ENCODE assay signal across 8 cellular contexts in genomic region chr1:177780096-177780700, GRCh38.
DNase-seq lines count a peak whose midpoint lies in the region; ATAC-seq and TF ChIP-seq lines count a peak whose summit lies in the region.

No MANE protein-coding gene starts in this region.

- no peaks in the 10 kb centered on the region for H3K27me3 ChIP-seq in colonic mucosa

- no peak overlapping the region for H3K27ac ChIP-seq in colonic mucosa

- TF ChIP-seq CTCF in colonic mucosa (IDR thresholded peaks at IDR 0.05) (peak; percentile 35), mesothelial cell of epicardium (IDR thresholded peaks at IDR 0.05; ENCODE audit: unreplicated experiment) (peak; percentile 44)

- intact Hi-C loops in colonic mucosa (cut with DNase I), result loop anchor here (5.0 kb wide), 1 partner anchor 883 kb away; no protein-coding TSS in a partner anchor

- no peaks in the 10 kb centered on the region for H3K4me1 ChIP-seq in colonic mucosa

- H3K36me3 ChIP-seq in colonic mucosa, result no peaks in the 10 kb centered on the region

- H3K9me3 Mint-ChIP-seq in mesothelial cell of epicardium, result peaks cover 3% of the 10 kb centered on the region
- no peaks in the 10 kb centered on the region for H3K9me3 Mint-ChIP-seq in activated CD8-positive, alpha-beta T cell treated with anti-CD3 and anti-CD28 coated beads, Interleukin-2, amount 10 ng/mL, durations not matched to agents 7 days and 5 days (ENCODE audit: insufficient read depth)

- H3K4me1 Mint-ChIP-seq in mesothelial cell of epicardium, result peaks cover 21% of the 10 kb centered on the region
- H3K4me1 Mint-ChIP-seq in activated CD8-positive, alpha-beta T cell treated with anti-CD3 and anti-CD28 coated beads, Interleukin-2, amount 10 ng/mL, durations not matched to agents 7 days and 5 days (ENCODE audit: low read depth), result no peaks in the 10 kb centered on the region

- CTCF ChIA-PET in activated CD8-positive, alpha-beta T cell treated with anti-CD3 and anti-CD28 coated beads, Interleukin-2, amount 10 ng/mL, durations not matched to agents 7 days and 5 days (lab: Charles Lee), result no interaction called here

- H3K4me3 ChIP-seq in colonic mucosa, result no peak overlapping the region

- no peak overlapping the region for H3K4me3 Mint-ChIP-seq in mesothelial cell of epicardium
- H3K4me3 Mint-ChIP-seq in activated CD8-positive, alpha-beta T cell treated with anti-CD3 and anti-CD28 coated beads, Interleukin-2, amount 10 ng/mL, durations not matched to agents 7 days and 5 days, result no peak overlapping the region

- POLR2A ChIA-PET in activated CD8-positive, alpha-beta T cell treated with anti-CD3 and anti-CD28 coated beads, Interleukin-2, amount 10 ng/mL, durations not matched to agents 7 days and 5 days (lab: Charles Lee), result no interaction called here

- DNase-seq in DMS153 (lab: John Stamatoyannopoulos, UW), result peak; percentile 63
- peak; percentile 76 for DNase-seq in NCI-H748 (lab: John Stamatoyannopoulos, UW; ENCODE audit: unreplicated experiment)
- no peak for DNase-seq in colonic mucosa
- DNase-seq in mesothelial cell of epicardium (ENCODE audit: low spot score in 2 of 2, unreplicated experiment in 2 of 2), result no peak
- no peak for DNase-seq in activated CD8-positive, alpha-beta T cell treated with anti-CD3 and anti-CD28 coated beads, Interleukin-2, amount 10 ng/mL, durations not matched to agents 7 days and 5 days

- no peak overlapping the region for H3K27ac Mint-ChIP-seq in mesothelial cell of epicardium
- H3K27ac Mint-ChIP-seq in activated CD8-positive, alpha-beta T cell treated with anti-CD3 and anti-CD28 coated beads, Interleukin-2, amount 10 ng/mL, durations not matched to agents 7 days and 5 days, result no peak overlapping the region

- H3K36me3 Mint-ChIP-seq in mesothelial cell of epicardium, result no peaks in the 10 kb centered on the region
- H3K36me3 Mint-ChIP-seq in activated CD8-positive, alpha-beta T cell treated with anti-CD3 and anti-CD28 coated beads, Interleukin-2, amount 10 ng/mL, durations not matched to agents 7 days and 5 days (ENCODE audit: low read depth), result no peaks in the 10 kb centered on the region

- peak; percentile 61 for ATAC-seq in HG03159 (IDR thresholded peaks at IDR 0.05; ENCODE audit: unreplicated experiment)
- ATAC-seq in GM21737 (IDR thresholded peaks at IDR 0.05; ENCODE audit: unreplicated experiment), result no peak
- no peak for ATAC-seq in activated CD8-positive, alpha-beta T cell treated with anti-CD3 and anti-CD28 coated beads, Interleukin-2, amount 10 ng/mL, durations not matched to agents 7 days and 5 days
- ATAC-seq in activated CD4-positive, CD25-positive, alpha-beta regulatory T cell treated with anti-CD3 and anti-CD28 coated beads, Interleukin-2, amount 50 U/mL, for 24 hours, result no peak

- no peaks in the 10 kb centered on the region for H3K9me3 ChIP-seq in colonic mucosa

- H3K27me3 Mint-ChIP-seq in mesothelial cell of epicardium (ENCODE audit: low read depth), result peaks cover 24% of the 10 kb centered on the region
- H3K27me3 Mint-ChIP-seq in activated CD8-positive, alpha-beta T cell treated with anti-CD3 and anti-CD28 coated beads, Interleukin-2, amount 10 ng/mL, durations not matched to agents 7 days and 5 days (ENCODE audit: low read depth), result no peaks in the 10 kb centered on the region

- no peak overlapping the region for H3K9ac ChIP-seq in colonic mucosa (ENCODE audit: low read depth in 2 of 2, low read length in 2 of 2)

Comparison
In these comparisons a context has a peak if more than half of its experiments do, and no peak if none do; other contexts are left out.
1. DNase-seq: peak in DMS153 (single experiment) and NCI-H748 (single experiment); none in colonic mucosa (single experiment), mesothelial cell of epicardium (0 of 2) and activated CD8-positive, alpha-beta T cell treated with anti-CD3 and anti-CD28 coated beads, Interleukin-2, amount 10 ng/mL, durations not matched to agents 7 days and 5 days (single experiment).